In genomic region chr4:40261246-40262078, GRCh38 we compare ENCODE assay signal across 1 cellular context.
TF ChIP-seq lines count a peak whose summit lies in the region.

No MANE protein-coding gene starts in this region.

TF ChIP-seq in HEK293, 187 proteins besides CTCF, POLR2A, EP300 and RAD21 (continued from another document):
- TF ChIP-seq PRDM10 (tag by site-specific recombination; IDR thresholded peaks at IDR 0.05) (peak; percentile 23; the same call in 1 of the 2 replicates), ZNF623 (tag by site-specific recombination; IDR thresholded peaks at IDR 0.05) (no peak), GLIS1 (tag by site-specific recombination; IDR thresholded peaks at IDR 0.05) (peak; percentile 83), ZNF335 (tag by site-specific recombination; conservative IDR thresholded peaks at IDR 0.05) (peak; percentile 10; the same call in 1 of the 2 replicates)
